In genomic region chr10:132387723-132388210, GRCh38 we compare ENCODE assay signal across 2 cellular contexts.
TF ChIP-seq lines count a peak whose summit lies in the region.

No MANE protein-coding gene starts in this region.

TF ChIP-seq in GM23338, 12 proteins besides CTCF, POLR2A, EP300 and RAD21:
- no peak for TF ChIP-seq EZH2phosphoT487 (IDR thresholded peaks at IDR 0.05; ENCODE audit: unreplicated experiment)
- no peak for TF ChIP-seq JUNB (IDR thresholded peaks at IDR 0.05; ENCODE audit: unreplicated experiment)
- TF ChIP-seq EZH2 (IDR thresholded peaks at IDR 0.05; ENCODE audit: low read depth, unreplicated experiment) = no peak
- TF ChIP-seq POLR2AphosphoS5 (IDR thresholded peaks at IDR 0.05; ENCODE audit: low read depth) = 0 out of 2 replicates have a peak, but pooled peaks have one; percentile 24

TF ChIP-seq in neural cell, 6 proteins besides CTCF, POLR2A, EP300 and RAD21:
- TF ChIP-seq REST (IDR thresholded peaks at IDR 0.05; ENCODE audit: borderline replicate concordance) = no peak
- TF ChIP-seq SMC3 (conservative IDR thresholded peaks at IDR 0.05; ENCODE audit: poor library complexity) = peak; percentile 24
- TF ChIP-seq TAF1 (IDR thresholded peaks at IDR 0.05; ENCODE audit: low read depth) = no peak
